In the genomic region with DNA sequence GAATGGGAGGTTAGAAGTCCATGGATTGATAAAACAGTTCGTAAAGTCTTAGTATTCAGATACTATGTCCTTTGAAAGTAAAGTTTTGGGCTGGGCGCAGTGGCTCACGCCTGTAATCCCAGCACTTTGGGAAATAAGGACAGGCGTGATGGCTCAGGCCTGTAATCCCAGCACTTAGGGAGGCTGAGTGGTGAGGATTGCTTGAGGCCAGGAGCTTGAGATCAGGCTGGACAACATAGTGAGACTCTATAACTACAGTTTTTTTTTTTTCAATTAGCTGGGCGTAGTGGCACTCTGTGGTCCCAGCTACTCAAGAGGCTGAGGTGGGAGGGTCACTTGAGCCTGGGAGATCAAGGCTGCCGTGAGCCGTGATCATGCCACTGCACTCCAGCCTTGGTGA, we compare ENCODE assay signal across 24 cellular contexts. TPM values are rescaled to one million over a fixed set of nuclear protein-coding genes. Genes with fewer than 3 reads are reported as not detected.
"Had no signal": no experiment of that assay in that cellular context is flagged by ENCODE, and none has a peak within 500 bp of the region (broad histone marks: within the 10 kb centered on the region; RNA-seq: fewer than 3 reads in every experiment).

No MANE protein-coding gene starts in this region.

- DNase-seq: IMR-90, Kasumi-1, MM.1S, NCI-H1092 treated with DMSO at 0.1 percent for 48 hours, NCI-H1436, NCI-H187, NCI-H2029, NCI-H2081 treated with DMSO at 0.1 percent for 48 hours, NCI-H2171, NCI-H226, NCI-H446, NCI-H510A, NCI-H524 treated with DMSO at 0.1 percent for 48 hours, NCI-H69, NCI-H774, OCI-M1, PC-9, RPMI8226, SHP77, SK-N-SH, SW 1271 had no signal

- H2AFZ ChIP-seq: PC-9 had no signal

- FAIRE-seq: RCC 7860 had no signal

- H3K9me3 ChIP-seq: SK-N-SH had no signal

- H3K9ac ChIP-seq: KMS-11, SK-N-SH had no signal

- H3K4me2 ChIP-seq: KMS-11, PC-9, SK-N-SH had no signal

- H3K27ac ChIP-seq: KMS-11, PC-9 had no signal

- H3K4me3 ChIP-seq: PC-9 had no signal

RNA-seq across cellular contexts. Expression of a gene that starts 49.2 kb away (rescaled TPM):
- total RNA-seq: SK-MEL-5 had no signal
